8 cellular contexts compared by ENCODE assay signal in genomic region chr10:87860156-87860795, GRCh38. TPM values are rescaled to one million over a fixed set of nuclear protein-coding genes. Genes with fewer than 3 reads are reported as not detected.
DNase-seq lines count a peak whose midpoint lies in the region; ATAC-seq and TF ChIP-seq lines count a peak whose summit lies in the region.

No MANE protein-coding gene starts in this region.

- peaks cover 9% of the 10 kb centered on the region for H3K36me3 Mint-ChIP-seq in activated naive CD4-positive, alpha-beta T cell treated with anti-CD3 and anti-CD28 coated beads, Interleukin-2, amount 10 ng/mL, durations not matched to agents 7 days and 5 days
- H3K36me3 Mint-ChIP-seq in nephron (ENCODE audit: low read depth) = no peaks in the 10 kb centered on the region

- CTCF ChIA-PET in activated naive CD4-positive, alpha-beta T cell treated with anti-CD3 and anti-CD28 coated beads, Interleukin-2, amount 10 ng/mL, durations not matched to agents 7 days and 5 days (lab: Charles Lee) = interaction anchor here (0.7 to 7.2 kb wide), 8 partner anchors 14 to 723 kb away, joined by 3 to 52 read pairs (median 5); partner anchors contain the start of genes ATAD1 and RNLS

- no peak overlapping the region for H3K4me3 Mint-ChIP-seq in activated naive CD4-positive, alpha-beta T cell treated with anti-CD3 and anti-CD28 coated beads, Interleukin-2, amount 10 ng/mL, durations not matched to agents 7 days and 5 days
- peak overlapping the region; percentile 61 to 97 (median 76) for H3K4me3 Mint-ChIP-seq in nephron

- peaks cover 11% of the 10 kb centered on the region for H3K27me3 Mint-ChIP-seq in activated naive CD4-positive, alpha-beta T cell treated with anti-CD3 and anti-CD28 coated beads, Interleukin-2, amount 10 ng/mL, durations not matched to agents 7 days and 5 days
- H3K27me3 Mint-ChIP-seq in nephron (ENCODE audit: low read depth) = no peaks in the 10 kb centered on the region

- TF ChIP-seq CTCF in choroid plexus epithelial cell (conservative IDR thresholded peaks at IDR 0.05; ENCODE audit: low read depth, low read length) = peak; percentile 66
- TF ChIP-seq CTCF in nephron (IDR thresholded peaks at IDR 0.05; ENCODE audit: unreplicated experiment in 3 of 3) = peak; percentile 3 to 48 (median 24)

- H3K27ac Mint-ChIP-seq in activated naive CD4-positive, alpha-beta T cell treated with anti-CD3 and anti-CD28 coated beads, Interleukin-2, amount 10 ng/mL, durations not matched to agents 7 days and 5 days = peak overlapping the region; percentile 42
- peak overlapping the region; percentile 32 to 82 (median 72) for H3K27ac Mint-ChIP-seq in nephron

- DNase-seq in activated naive CD4-positive, alpha-beta T cell treated with anti-CD3 and anti-CD28 coated beads, Interleukin-2, amount 10 ng/mL, durations not matched to agents 7 days and 5 days = peak; percentile 41
- DNase-seq in activated naive CD4-positive, alpha-beta T cell treated with Interleukin-2 at 50 U/mL for 16 hours = no peak
- DNase-seq in LHCN-M2 (ENCODE audit: low read depth) (peak; percentile 83), SIG-M5 treated with dmso at 0.1 percent for 504 hours (lab: John Stamatoyannopoulos, UW; ENCODE audit: unreplicated experiment) (peak; percentile 93), choroid plexus epithelial cell (ENCODE audit: low read depth) (peak; percentile 91)

- ATAC-seq in GM21786 (IDR thresholded peaks at IDR 0.05; ENCODE audit: unreplicated experiment) (no peak), HG02970 (IDR thresholded peaks at IDR 0.05; ENCODE audit: low FRiP score, unreplicated experiment) (no peak)

- H3K4me3 ChIP-seq in choroid plexus epithelial cell (ENCODE audit: low read depth, low read length) = no peak overlapping the region

- no peaks in the 10 kb centered on the region for H3K9me3 Mint-ChIP-seq in activated naive CD4-positive, alpha-beta T cell treated with anti-CD3 and anti-CD28 coated beads, Interleukin-2, amount 10 ng/mL, durations not matched to agents 7 days and 5 days
- no peaks in the 10 kb centered on the region for H3K9me3 Mint-ChIP-seq in nephron

- peaks cover 24% of the 10 kb centered on the region for H3K4me1 Mint-ChIP-seq in activated naive CD4-positive, alpha-beta T cell treated with anti-CD3 and anti-CD28 coated beads, Interleukin-2, amount 10 ng/mL, durations not matched to agents 7 days and 5 days
- H3K4me1 Mint-ChIP-seq in nephron = peaks cover 8% of the 10 kb centered on the region

RNA-seq across cellular contexts. Expression of gene KLLN, which starts 3.1 kb away (rescaled TPM):
- total RNA-seq in LHCN-M2 (2014; rRNA removed) = 0.77 and 0.92 TPM in 2 replicates
- 0.33 TPM for polyA plus RNA-seq in LHCN-M2 (2012)

RNA-seq across cellular contexts. Expression of gene PTEN, which starts 3.1 kb away (rescaled TPM):
- 43.5 and 50.1 TPM in 2 replicates for total RNA-seq in LHCN-M2 (2014; rRNA removed)
- polyA plus RNA-seq in LHCN-M2 (2012) = 22.3 TPM

RNA-seq across cellular contexts. Expression of gene ATAD1, which starts 42.2 kb away (rescaled TPM):
- total RNA-seq in LHCN-M2 (2014; rRNA removed) = 29.2 and 32.3 TPM in 2 replicates
- polyA plus RNA-seq in LHCN-M2 (2012) = 12.3 TPM
